30 cellular contexts compared by ENCODE assay signal in the genomic region with DNA sequence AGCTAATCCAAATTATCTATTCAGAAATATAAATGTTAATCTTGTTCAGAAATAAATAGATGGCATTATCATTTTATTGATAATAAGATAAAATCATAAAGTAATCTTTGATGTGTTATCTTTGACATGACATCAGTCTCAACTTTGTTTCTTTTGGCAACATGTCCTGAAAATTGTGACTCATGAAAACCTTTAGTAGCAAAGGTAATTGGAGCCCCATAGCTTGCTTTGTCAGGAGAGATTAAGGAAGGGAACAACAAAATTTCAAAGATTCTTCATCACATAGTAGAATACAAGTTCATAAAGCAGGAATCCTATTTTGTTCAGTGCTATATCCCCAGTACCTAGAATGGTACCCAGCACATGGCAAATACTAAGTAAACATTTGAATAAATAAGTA.
DNase-seq lines count a peak whose midpoint lies in the region; ATAC-seq, FAIRE-seq and TF ChIP-seq lines count a peak whose summit lies in the region.
"Had no signal": no experiment of that assay in that cellular context is flagged by ENCODE, and none has a peak within 500 bp of the region (broad histone marks: within the 10 kb centered on the region; RNA-seq: fewer than 3 reads in every experiment).

No MANE protein-coding gene starts in this region.

- H3K27me3 Mint-ChIP-seq in MCF 10A (ENCODE audit: insufficient read depth, unreplicated experiment) (no peaks in the 10 kb centered on the region), endothelial cell (ENCODE audit: unreplicated experiment) (no peaks in the 10 kb centered on the region)
- H3K27me3 Mint-ChIP-seq: CD8-positive, alpha-beta memory T cell had no signal

- H3K9me3 ChIP-seq in breast epithelium: no peaks in the 10 kb centered on the region
- H3K9me3 ChIP-seq: BE2C had no signal

- TF ChIP-seq CTCF in MCF 10A (IDR thresholded peaks at IDR 0.05; ENCODE audit: unreplicated experiment) (no peak), breast epithelium (IDR thresholded peaks at IDR 0.05) (no peak), fibroblast of mammary gland (conservative IDR thresholded peaks at IDR 0.05; ENCODE audit: control insufficient read depth, insufficient read depth, low read depth, low read length) (no peak), endothelial cell (IDR thresholded peaks at IDR 0.05; ENCODE audit: unreplicated experiment) (no peak)

- H3K4me3 ChIP-seq in breast epithelium: no peak overlapping the region
- H3K4me3 ChIP-seq in fibroblast of mammary gland (ENCODE audit: control insufficient read depth, low read depth, low read length): no peak overlapping the region

- H3K4me3 Mint-ChIP-seq in MCF 10A (ENCODE audit: unreplicated experiment) (no peak overlapping the region), endothelial cell (ENCODE audit: unreplicated experiment) (no peak overlapping the region)
- H3K4me3 Mint-ChIP-seq: CD14-positive monocyte; CD8-positive, alpha-beta memory T cell had no signal

- peak; percentile 48 for FAIRE-seq in TTC549 (lab: Jason Lieb, UNC)
- FAIRE-seq: GM12891, H54 had no signal

- H3K36me3 ChIP-seq in breast epithelium: no peaks in the 10 kb centered on the region
- H3K36me3 ChIP-seq: BE2C had no signal

- CTCF ChIA-PET in MCF 10A (lab: Yijun Ruan, JAX): no interaction called here

- no peak for ATAC-seq in GM19467 (IDR thresholded peaks at IDR 0.05; ENCODE audit: unreplicated experiment)
- no peak for ATAC-seq in GM21526 (IDR thresholded peaks at IDR 0.05; ENCODE audit: low FRiP score, unreplicated experiment)

- POLR2A ChIA-PET in MCF 10A (lab: Yijun Ruan, JAX): interaction anchor here (1.7 kb wide), 1 partner anchor 13 kb away, joined by 13 read pairs; no protein-coding TSS in a partner anchor

- no peak overlapping the region for H3K27ac ChIP-seq in breast epithelium

- H3K27ac Mint-ChIP-seq in MCF 10A (ENCODE audit: low read depth, unreplicated experiment): no peak overlapping the region
- no peak overlapping the region for H3K27ac Mint-ChIP-seq in endothelial cell (ENCODE audit: unreplicated experiment)
- H3K27ac Mint-ChIP-seq: CD14-positive monocyte; CD8-positive, alpha-beta memory T cell had no signal

- DNase-seq in MCF 10A (ENCODE audit: unreplicated experiment) (peak; percentile 60), breast epithelium (ENCODE audit: low spot score in 2 of 2) (no peak), fibroblast of mammary gland (ENCODE audit: low read depth) (peak; percentile 14), endothelial cell (ENCODE audit: low spot score) (no peak)
- DNase-seq: 8988T; ACHN; BE2C; CD8-positive, alpha-beta memory T cell; DMS 273 treated with DMSO at 0.1 percent for 48 hours; DMS79; GF-D8; IMR-90; KG1; NCI-H1092; NCI-H1436; NCI-H187 treated with DMSO at 0.1 percent for 48 hours; NCI-H2107; NCI-H446; NCI-H526; NCI-H82; NK-92 treated with Interleukin-12 subunit alpha and Interleukin-12 subunit beta, amount 100 ng/mL, for 24 hours; RPMI8226; SHP77 treated with DMSO at 0.1 percent for 48 hours; SW 1271 had no signal

- no peaks in the 10 kb centered on the region for H3K4me1 ChIP-seq in breast epithelium
- H3K4me1 ChIP-seq: BE2C had no signal

- intact Hi-C loops in MCF 10A (cut with micrococcal nuclease): no loop called here
- intact Hi-C loops in breast epithelium (cut with DNase I; ENCODE audit: low total_unique reads): no loop called here

- H3K36me3 Mint-ChIP-seq in MCF 10A (ENCODE audit: insufficient read depth, unreplicated experiment): no peaks in the 10 kb centered on the region
- H3K36me3 Mint-ChIP-seq in endothelial cell (ENCODE audit: low read depth, unreplicated experiment): no peaks in the 10 kb centered on the region
- H3K36me3 Mint-ChIP-seq: CD14-positive monocyte; CD8-positive, alpha-beta memory T cell had no signal

- no peak for TF ChIP-seq POLR2A in breast epithelium (IDR thresholded peaks at IDR 0.05)

- H3K9me3 Mint-ChIP-seq in MCF 10A (ENCODE audit: unreplicated experiment) (no peaks in the 10 kb centered on the region), endothelial cell (ENCODE audit: unreplicated experiment) (no peaks in the 10 kb centered on the region)
- H3K9me3 Mint-ChIP-seq: CD8-positive, alpha-beta memory T cell had no signal

- H3K4me1 Mint-ChIP-seq in MCF 10A (ENCODE audit: insufficient read depth, unreplicated experiment): peaks cover 16% of the 10 kb centered on the region
- H3K4me1 Mint-ChIP-seq in endothelial cell (ENCODE audit: unreplicated experiment): no peaks in the 10 kb centered on the region
- H3K4me1 Mint-ChIP-seq: CD14-positive monocyte; CD8-positive, alpha-beta memory T cell had no signal

- H3K27me3 ChIP-seq in breast epithelium: no peaks in the 10 kb centered on the region
- H3K27me3 ChIP-seq: BE2C had no signal

- no TSS peak for BruUV-seq in MCF 10A (replicated peaks; lab: Mats Ljungman, UMichigan)

Comparison
In these comparisons a context has a peak if more than half of its experiments do, and no peak if none do; other contexts are left out.
1. DNase-seq: peak in MCF 10A (single experiment) and fibroblast of mammary gland (single experiment); none in breast epithelium (0 of 2) and endothelial cell (single experiment).